Comparison of ENCODE assay signal across 10 cellular contexts in genomic region chr16:56683424-56684162, GRCh38. TPM values are rescaled to one million over a fixed set of nuclear protein-coding genes. Genes with fewer than 3 reads are reported as not detected.
DNase-seq lines count a peak whose midpoint lies in the region; ATAC-seq and TF ChIP-seq lines count a peak whose summit lies in the region.
"Had no signal": no experiment of that assay in that cellular context is flagged by ENCODE, and none has a peak within 500 bp of the region (broad histone marks: within the 10 kb centered on the region; RNA-seq: fewer than 3 reads in every experiment).

No MANE protein-coding gene starts in this region.

- peaks cover 5% of the 10 kb centered on the region in 2 donors for H3K4me1 ChIP-seq in esophagus (ENCODE audit: control insufficient read depth in 2 of 2, insufficient read depth in 2 of 2, low read length in 1 of 2)
- H3K4me1 ChIP-seq in ovary (ENCODE audit: insufficient read depth) = peaks cover 14% of the 10 kb centered on the region

- H3K27me3 ChIP-seq in esophagus (ENCODE audit: control insufficient read depth in 1 of 2, insufficient read depth in 2 of 2, low read length in 2 of 2) (no peaks in the 10 kb centered on the region), ovary (no peaks in the 10 kb centered on the region)

- H3K4me3 ChIP-seq in esophagus (ENCODE audit: low read depth in 1 of 2, low read length in 2 of 2) (peak overlapping the region; percentile 68 to 70), ovary (peak overlapping the region; percentile 35)

- H3K36me3 ChIP-seq in esophagus (ENCODE audit: control insufficient read depth in 2 of 2, insufficient read depth in 2 of 2, low read length in 1 of 2) = no peaks in the 10 kb centered on the region
- no peaks in the 10 kb centered on the region for H3K36me3 ChIP-seq in ovary

- H3K27ac ChIP-seq in esophagus (ENCODE audit: low read depth in 2 of 2, low read length in 1 of 2) (peak overlapping the region; percentile 62 to 83), ovary (no peak overlapping the region)

- TF ChIP-seq CTCF in ovary (IDR thresholded peaks at IDR 0.05) (no peak), GM13977 (IDR thresholded peaks at IDR 0.05; ENCODE audit: extremely low read depth, insufficient read depth, missing control alignments) (no peak)

- DNase-seq in DMS114 treated with DMSO at 0.1 percent for 48 hours (lab: John Stamatoyannopoulos, UW; ENCODE audit: unreplicated experiment) = peak; percentile 18
- DNase-seq in RPMI8226 = peak; percentile 62
- DNase-seq in ovary = no peak
- DNase-seq in GM13977 (ENCODE audit: low spot score) = no peak
- DNase-seq in activated gamma-delta T cell (lab: John Stamatoyannopoulos, UW) = no peak

- 40% methylated on average over 5 of the region's 5 CpGs for WGBS in esophagus, 2 donors
- WGBS in ovary, 3 donors = 75 to 86% (median 77%) methylated on average over 5 of the region's 5 CpGs

- no peaks in the 10 kb centered on the region for H3K9me3 ChIP-seq in esophagus (ENCODE audit: control insufficient read depth in 2 of 2, insufficient read depth in 1 of 2, low read depth in 1 of 2, low read length in 1 of 2)
- H3K9me3 ChIP-seq in ovary = no peaks in the 10 kb centered on the region

- in situ Hi-C loops in GM13977 (cut with MboI; ENCODE audit: low pct_unique_long_range_greater_than_20kb, low sequenced_read_pairs, unreplicated experiment) = no loop called here

- no peak for ATAC-seq in HG02885 (IDR thresholded peaks at IDR 0.05; ENCODE audit: poor library complexity, unreplicated experiment)
- ATAC-seq in HG02588 (IDR thresholded peaks at IDR 0.05; ENCODE audit: unreplicated experiment) = no peak

- TF ChIP-seq POLR2A in ovary (IDR thresholded peaks at IDR 0.05) = no peak

- intact Hi-C loops in ovary (cut with DNase I) = loop anchor here in 1 of 4 donors (10.0 kb wide), 1 partner anchor 99 kb away; the partner anchor contains the start of gene MT3

- no peak for TF ChIP-seq EP300 in ovary (IDR thresholded peaks at IDR 0.05)

RNA-seq across cellular contexts. Expression of gene MT1X, which starts 1.3 kb away (rescaled TPM):
- 1,000 to 10,000 TPM; 1,462 to 1,505 TPM for polyA plus RNA-seq in esophagus
- total RNA-seq in ovary = 1,000 to 10,000 TPM in 1 of 7 donors, 100 to 1,000 TPM in 3, 10 to 100 TPM in 3; 30.0 to 1,106 (median 141) TPM
- 100 to 1,000 TPM in 1 of 2 donors, 10 to 100 TPM in 1; 10.0 to 185 TPM for polyA plus RNA-seq in ovary

RNA-seq across cellular contexts. Expression of gene MT1H, which starts 14.0 kb away (rescaled TPM):
- polyA plus RNA-seq in esophagus (10 to 100 TPM; 32.9 to 63.3 TPM), ovary (not detected)
- under 1 TPM in 1 of 7 donors, not detected in 6; 0.79 TPM for total RNA-seq in ovary
- total RNA-seq: RPMI7951 had no signal

RNA-seq across cellular contexts. Expression of gene MT1G, which starts 15.7 kb away (rescaled TPM):
- 100 to 1,000 TPM; 459 to 751 TPM for polyA plus RNA-seq in esophagus
- 1 to 10 TPM in 4 of 7 donors, not detected in 3; 1.0 to 6.9 (median 4.8) TPM for total RNA-seq in ovary
- 1 to 10 TPM in 1 of 2 donors, under 1 TPM in 1; 1.00 to 3.3 TPM for polyA plus RNA-seq in ovary

RNA-seq across cellular contexts. Expression of gene MT1F, which starts 25.8 kb away (rescaled TPM):
- polyA plus RNA-seq in esophagus (10 to 100 TPM; 11.0 to 11.2 TPM), ovary (1 to 10 TPM; 3.6 to 4.6 TPM)
- 10 to 100 TPM in 1 of 7 donors, 1 to 10 TPM in 4, under 1 TPM in 1, not detected in 1; 0.73 to 76.3 (median 2.6) TPM for total RNA-seq in ovary

RNA-seq across cellular contexts. Expression of gene MT1B, which starts 31.9 kb away (rescaled TPM):
- polyA plus RNA-seq in esophagus (under 1 TPM in 1 of 2 donors, not detected in 1; 0.68 TPM), ovary (not detected)
- not detected for total RNA-seq in ovary
- total RNA-seq: GM12878, RPMI7951 had no signal
- polyA plus RNA-seq: GM12878 had no signal

Comparison
In these comparisons a context has a peak if more than half of its experiments do, and no peak if none do; other contexts are left out.
1. DNase-seq: peak in DMS114 treated with DMSO at 0.1 percent for 48 hours (single experiment) and RPMI8226 (single experiment); none in ovary (0 of 5), GM13977 (single experiment) and activated gamma-delta T cell (single experiment).
2. H3K27ac ChIP-seq: peak in esophagus (2 of 2); none in ovary (0 of 2).
3. RNA of gene MT1X, which starts 1.3 kb away (polyA plus RNA-seq): 1,462 to 1,505 TPM in esophagus; 10.0 to 185 TPM in ovary; every median in the first group is over 4 times any median in the second.
4. RNA of gene MT1H, which starts 14.0 kb away (polyA plus RNA-seq): 32.9 to 63.3 TPM in esophagus; not detected in ovary; every median in the first group is over 10 times any median in the second.
5. RNA of gene MT1G, which starts 15.7 kb away (polyA plus RNA-seq): 459 to 751 TPM in esophagus; 1.00 to 3.3 TPM in ovary; every median in the first group is over 100 times any median in the second.